1 cellular context compared by ENCODE assay signal in the genomic region with DNA sequence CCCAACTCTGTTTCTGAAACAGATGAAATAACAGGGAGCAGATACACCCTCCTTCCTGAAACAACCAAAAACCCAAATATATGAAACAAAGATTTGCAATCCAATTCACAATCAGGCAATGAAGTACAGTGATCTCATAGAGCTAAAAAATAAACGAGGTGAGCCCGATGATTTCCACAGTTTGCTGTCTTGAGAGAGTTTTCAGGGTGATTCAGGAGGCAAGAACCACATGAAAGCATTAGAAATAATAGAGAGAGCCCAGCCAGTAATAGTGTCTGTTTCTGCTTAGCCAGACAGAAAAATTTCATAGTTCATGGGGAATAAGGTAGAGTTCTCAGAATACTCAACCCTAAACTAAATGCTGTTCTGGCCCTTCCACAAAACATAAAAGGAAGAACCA.
TF ChIP-seq lines count a peak whose summit lies in the region.

No MANE protein-coding gene starts in this region.

TF ChIP-seq in H1, 55 proteins besides CTCF, POLR2A, EP300 and RAD21 (continued from another document):
- no peak for TF ChIP-seq SP1 (IDR thresholded peaks at IDR 0.05; ENCODE audit: low read depth, low read length)
- TF ChIP-seq POU5F1 (IDR thresholded peaks at IDR 0.05; ENCODE audit: low read depth, low read length) = no peak
- TF ChIP-seq, protein P1, sequence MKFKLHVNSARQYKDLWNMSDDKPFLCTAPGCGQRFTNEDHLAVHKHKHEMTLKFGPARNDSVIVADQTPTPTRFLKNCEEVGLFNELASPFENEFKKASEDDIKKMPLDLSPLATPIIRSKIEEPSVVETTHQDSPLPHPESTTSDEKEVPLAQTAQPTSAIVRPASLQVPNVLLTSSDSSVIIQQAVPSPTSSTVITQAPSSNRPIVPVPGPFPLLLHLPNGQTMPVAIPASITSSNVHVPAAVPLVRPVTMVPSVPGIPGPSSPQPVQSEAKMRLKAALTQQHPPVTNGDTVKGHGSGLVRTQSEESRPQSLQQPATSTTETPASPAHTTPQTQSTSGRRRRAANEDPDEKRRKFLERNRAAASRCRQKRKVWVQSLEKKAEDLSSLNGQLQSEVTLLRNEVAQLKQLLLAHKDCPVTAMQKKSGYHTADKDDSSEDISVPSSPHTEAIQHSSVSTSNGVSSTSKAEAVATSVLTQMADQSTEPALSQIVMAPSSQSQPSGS (IDR thresholded peaks at IDR 0.05; ENCODE audit: low read length) = no peak
- no peak for TF ChIP-seq ATF3 (IDR thresholded peaks at IDR 0.05; ENCODE audit: insufficient read depth, low read depth, low read length)
- TF ChIP-seq JUN (IDR thresholded peaks at IDR 0.05; ENCODE audit: low read depth, low read length) = no peak
- TF ChIP-seq SP4 (IDR thresholded peaks at IDR 0.05; ENCODE audit: low read length) = no peak
- TF ChIP-seq BCL11A (IDR thresholded peaks at IDR 0.05; ENCODE audit: low read depth in 2 of 2, low read length in 2 of 2) = no peak
- TF ChIP-seq SP2 (IDR thresholded peaks at IDR 0.05; ENCODE audit: low read length) = no peak
- no peak for TF ChIP-seq SUZ12 (IDR thresholded peaks at IDR 0.05; ENCODE audit: low read length)
- no peak for TF ChIP-seq TAF1 (IDR thresholded peaks at IDR 0.05; ENCODE audit: low read depth, low read length)
- no peak for TF ChIP-seq TAF7 (optimal IDR thresholded peaks at IDR 0.05; ENCODE audit: borderline replicate concordance, low read depth, low read length)
- TF ChIP-seq EGR1 (IDR thresholded peaks at IDR 0.05; ENCODE audit: borderline replicate concordance, low read depth, low read length) = no peak
- no peak for TF ChIP-seq SIRT6 (IDR thresholded peaks at IDR 0.05; ENCODE audit: low read length)
- TF ChIP-seq GABPA (IDR thresholded peaks at IDR 0.05; ENCODE audit: borderline replicate concordance, insufficient read depth, low read length) = no peak
- no peak for TF ChIP-seq FOSL1 (IDR thresholded peaks at IDR 0.05; ENCODE audit: insufficient read depth, low read depth, low read length)
- no peak for TF ChIP-seq TBP (IDR thresholded peaks at IDR 0.05; ENCODE audit: low read depth, low read length)
